ENCODE assay signal across 1 cellular context in the genomic region with DNA sequence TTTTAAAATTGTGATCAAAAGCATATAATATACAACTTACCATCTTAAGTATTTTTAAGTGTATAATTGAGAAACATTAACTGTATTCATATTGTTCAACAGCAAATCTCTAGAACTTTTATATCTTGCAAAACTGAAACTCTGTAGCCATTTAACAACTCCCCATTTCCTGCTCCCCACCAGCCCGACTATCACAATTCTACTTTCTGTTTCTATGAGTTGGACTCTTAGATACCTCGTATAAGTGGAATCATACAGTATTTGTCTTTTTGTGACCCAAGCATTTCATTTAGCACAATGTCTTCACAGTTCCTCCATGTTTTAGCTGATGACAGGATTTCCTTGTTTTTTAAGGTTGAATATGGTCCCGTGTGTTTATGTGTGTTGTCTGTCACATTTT.
TF ChIP-seq lines count a peak whose summit lies in the region.

No MANE protein-coding gene starts in this region.

TF ChIP-seq in GM12878, 131 proteins besides CTCF, POLR2A, EP300 and RAD21:
- no peak for TF ChIP-seq MYC (IDR thresholded peaks at IDR 0.05; ENCODE audit: insufficient read depth, insufficient read length, insufficient replicate concordance, low read length, severe bottlenecking)
- TF ChIP-seq, protein P1, sequence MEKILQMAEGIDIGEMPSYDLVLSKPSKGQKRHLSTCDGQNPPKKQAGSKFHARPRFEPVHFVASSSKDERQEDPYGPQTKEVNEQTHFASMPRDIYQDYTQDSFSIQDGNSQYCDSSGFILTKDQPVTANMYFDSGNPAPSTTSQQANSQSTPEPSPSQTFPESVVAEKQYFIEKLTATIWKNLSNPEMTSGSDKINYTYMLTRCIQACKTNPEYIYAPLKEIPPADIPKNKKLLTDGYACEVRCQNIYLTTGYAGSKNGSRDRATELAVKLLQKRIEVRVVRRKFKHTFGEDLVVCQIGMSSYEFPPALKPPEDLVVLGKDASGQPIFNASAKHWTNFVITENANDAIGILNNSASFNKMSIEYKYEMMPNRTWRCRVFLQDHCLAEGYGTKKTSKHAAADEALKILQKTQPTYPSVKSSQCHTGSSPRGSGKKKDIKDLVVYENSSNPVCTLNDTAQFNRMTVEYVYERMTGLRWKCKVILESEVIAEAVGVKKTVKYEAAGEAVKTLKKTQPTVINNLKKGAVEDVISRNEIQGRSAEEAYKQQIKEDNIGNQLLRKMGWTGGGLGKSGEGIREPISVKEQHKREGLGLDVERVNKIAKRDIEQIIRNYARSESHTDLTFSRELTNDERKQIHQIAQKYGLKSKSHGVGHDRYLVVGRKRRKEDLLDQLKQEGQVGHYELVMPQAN (conservative IDR thresholded peaks at IDR 0.05) = no peak
- no peak for TF ChIP-seq CREB1 (IDR thresholded peaks at IDR 0.05; ENCODE audit: low read depth)
- no peak for TF ChIP-seq TBL1XR1 (IDR thresholded peaks at IDR 0.05; ENCODE audit: low read depth, low read length)
- no peak for TF ChIP-seq NRF1 (conservative IDR thresholded peaks at IDR 0.05; ENCODE audit: low read depth, low read length)
- no peak for TF ChIP-seq CBFB (IDR thresholded peaks at IDR 0.05; ENCODE audit: low read depth)
- TF ChIP-seq, protein P2, sequence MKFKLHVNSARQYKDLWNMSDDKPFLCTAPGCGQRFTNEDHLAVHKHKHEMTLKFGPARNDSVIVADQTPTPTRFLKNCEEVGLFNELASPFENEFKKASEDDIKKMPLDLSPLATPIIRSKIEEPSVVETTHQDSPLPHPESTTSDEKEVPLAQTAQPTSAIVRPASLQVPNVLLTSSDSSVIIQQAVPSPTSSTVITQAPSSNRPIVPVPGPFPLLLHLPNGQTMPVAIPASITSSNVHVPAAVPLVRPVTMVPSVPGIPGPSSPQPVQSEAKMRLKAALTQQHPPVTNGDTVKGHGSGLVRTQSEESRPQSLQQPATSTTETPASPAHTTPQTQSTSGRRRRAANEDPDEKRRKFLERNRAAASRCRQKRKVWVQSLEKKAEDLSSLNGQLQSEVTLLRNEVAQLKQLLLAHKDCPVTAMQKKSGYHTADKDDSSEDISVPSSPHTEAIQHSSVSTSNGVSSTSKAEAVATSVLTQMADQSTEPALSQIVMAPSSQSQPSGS (IDR thresholded peaks at IDR 0.05; ENCODE audit: low read length) = no peak
- TF ChIP-seq, protein P3, sequence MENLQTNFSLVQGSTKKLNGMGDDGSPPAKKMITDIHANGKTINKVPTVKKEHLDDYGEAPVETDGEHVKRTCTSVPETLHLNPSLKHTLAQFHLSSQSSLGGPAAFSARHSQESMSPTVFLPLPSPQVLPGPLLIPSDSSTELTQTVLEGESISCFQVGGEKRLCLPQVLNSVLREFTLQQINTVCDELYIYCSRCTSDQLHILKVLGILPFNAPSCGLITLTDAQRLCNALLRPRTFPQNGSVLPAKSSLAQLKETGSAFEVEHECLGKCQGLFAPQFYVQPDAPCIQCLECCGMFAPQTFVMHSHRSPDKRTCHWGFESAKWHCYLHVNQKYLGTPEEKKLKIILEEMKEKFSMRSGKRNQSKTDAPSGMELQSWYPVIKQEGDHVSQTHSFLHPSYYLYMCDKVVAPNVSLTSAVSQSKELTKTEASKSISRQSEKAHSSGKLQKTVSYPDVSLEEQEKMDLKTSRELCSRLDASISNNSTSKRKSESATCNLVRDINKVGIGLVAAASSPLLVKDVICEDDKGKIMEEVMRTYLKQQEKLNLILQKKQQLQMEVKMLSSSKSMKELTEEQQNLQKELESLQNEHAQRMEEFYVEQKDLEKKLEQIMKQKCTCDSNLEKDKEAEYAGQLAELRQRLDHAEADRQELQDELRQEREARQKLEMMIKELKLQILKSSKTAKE (IDR thresholded peaks at IDR 0.05; ENCODE audit: low read depth, poor library complexity, severe bottlenecking) = no peak
- no peak for TF ChIP-seq MEF2B (IDR thresholded peaks at IDR 0.05; ENCODE audit: partially characterized antibody, poor library complexity, severe bottlenecking)
- no peak for TF ChIP-seq ZNF622 (IDR thresholded peaks at IDR 0.05)
- no peak for TF ChIP-seq NBN (IDR thresholded peaks at IDR 0.05)
